13 cellular contexts compared by ENCODE assay signal in the genomic region with DNA sequence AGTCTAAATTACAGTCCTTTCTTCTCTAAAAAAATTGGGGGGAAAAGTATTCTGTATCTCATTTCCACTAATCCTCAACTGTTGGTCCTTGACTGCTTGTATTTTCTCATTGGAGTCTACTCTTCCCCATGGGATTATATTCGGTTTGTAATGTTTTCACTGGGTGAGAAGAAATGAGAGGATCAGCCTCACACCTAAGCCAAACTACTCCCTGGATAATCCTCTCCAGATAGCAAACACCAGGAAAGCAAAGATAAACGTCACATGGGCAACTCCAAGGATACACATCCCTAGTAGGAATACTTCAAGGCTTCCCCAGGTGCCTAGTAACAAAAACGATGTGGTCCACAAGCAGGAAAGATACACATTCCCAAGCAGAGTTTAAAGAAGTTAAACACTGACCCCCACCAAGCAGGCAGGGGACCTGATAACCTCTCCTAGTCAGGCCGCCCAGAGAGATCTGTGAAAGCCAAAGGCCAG. TPM values are rescaled to one million over a fixed set of nuclear protein-coding genes. Genes with fewer than 3 reads are reported as not detected.
DNase-seq lines count a peak whose midpoint lies in the region; ATAC-seq and TF ChIP-seq lines count a peak whose summit lies in the region.
"Had no signal": no experiment of that assay in that cellular context is flagged by ENCODE, and none has a peak within 500 bp of the region (broad histone marks: within the 10 kb centered on the region; RNA-seq: fewer than 3 reads in every experiment).

No MANE protein-coding gene starts in this region.

- H2BK120ac ChIP-seq in mesendoderm (ENCODE audit: low read depth, low read length) = no peak overlapping the region

- TF ChIP-seq CTCF in esophagus squamous epithelium (IDR thresholded peaks at IDR 0.05) = no peak

- H3K4ac ChIP-seq in mesendoderm (ENCODE audit: low read depth, low read length) = no peak overlapping the region

- intact Hi-C loops in esophagus squamous epithelium (cut with DNase I) = no loop called here

- no peak overlapping the region for H2AK5ac ChIP-seq in mesendoderm (ENCODE audit: low read length)

- no peak overlapping the region for H4K5ac ChIP-seq in mesendoderm (ENCODE audit: low read length)

- no peaks in the 10 kb centered on the region for H3K79me2 ChIP-seq in mesendoderm (ENCODE audit: control insufficient read depth, insufficient read depth, low read length)

- no CpG with 5 or more reads among the region's 4 CpGs for WGBS in mesendoderm (ENCODE audit: extremely low coverage, insufficient coverage, low lambda C conversion rate)
- 51 to 72% methylated on average over 3 to 4 of the region's 4 CpGs for WGBS in esophagus squamous epithelium, 2 donors

- no peak for ATAC-seq in GM18502 (IDR thresholded peaks at IDR 0.05; ENCODE audit: poor library complexity, unreplicated experiment)
- ATAC-seq: CD8-positive, alpha-beta T cell had no signal

- H3K9ac ChIP-seq in mesendoderm (ENCODE audit: low read length) = no peak overlapping the region

- DNase-seq in DMS53 (lab: John Stamatoyannopoulos, UW) = peak; percentile 23
- no peak for DNase-seq in DMS53 treated with DMSO at 0.1 percent for 48 hours (lab: John Stamatoyannopoulos, UW; ENCODE audit: unreplicated experiment)
- peak; percentile 62 for DNase-seq in NCI-H82 treated with DMSO at 0.1 percent for 48 hours (lab: John Stamatoyannopoulos, UW; ENCODE audit: unreplicated experiment)
- peak; percentile 94 for DNase-seq in mesendoderm
- no peak for DNase-seq in amygdala (lab: John Stamatoyannopoulos, UW)
- DNase-seq in esophagus squamous epithelium (lab: John Stamatoyannopoulos, UW) = no peak
- DNase-seq: CD8-positive, alpha-beta T cell; COR-L47; DMS79; GOT3; H9 had no signal

- no peak overlapping the region for H3K23ac ChIP-seq in mesendoderm (ENCODE audit: low read length)

- H4K8ac ChIP-seq in mesendoderm (ENCODE audit: low read depth, low read length) = no peak overlapping the region

- no peaks in the 10 kb centered on the region for H3K27me3 ChIP-seq in mesendoderm (ENCODE audit: insufficient read depth, low read length, poor library complexity)
- H3K27me3 ChIP-seq in esophagus squamous epithelium = no peaks in the 10 kb centered on the region

- TF ChIP-seq POLR2A in esophagus squamous epithelium (IDR thresholded peaks at IDR 0.05) = no peak

- H3K4me3 ChIP-seq in mesendoderm (ENCODE audit: low read length) (no peak overlapping the region), esophagus squamous epithelium (no peak overlapping the region)

- H2BK5ac ChIP-seq in mesendoderm (ENCODE audit: low read length) = no peak overlapping the region

- no peak overlapping the region for H3K4me2 ChIP-seq in mesendoderm (ENCODE audit: low read length)

- H3K9me3 ChIP-seq in esophagus squamous epithelium = peaks cover 0 to 11% (median 0%) of the 10 kb centered on the region in 3 donors

- no peak overlapping the region for H3K27ac ChIP-seq in mesendoderm (ENCODE audit: low read depth, low read length)
- H3K27ac ChIP-seq in esophagus squamous epithelium = no peak overlapping the region
- H3K27ac ChIP-seq: 22Rv1 had no signal

- no peak overlapping the region for H3K18ac ChIP-seq in mesendoderm (ENCODE audit: low read length)

- H3K4me1 ChIP-seq in mesendoderm (ENCODE audit: control insufficient read depth, low read depth, low read length) = peaks cover 4% of the 10 kb centered on the region
- no peaks in the 10 kb centered on the region for H3K4me1 ChIP-seq in esophagus squamous epithelium

- no peak overlapping the region for H3K56ac ChIP-seq in mesendoderm (ENCODE audit: low read length)

- H3K36me3 ChIP-seq in mesendoderm (ENCODE audit: control insufficient read depth, insufficient read depth, low read length) (no peaks in the 10 kb centered on the region), esophagus squamous epithelium (no peaks in the 10 kb centered on the region)

- no peak overlapping the region for H2BK15ac ChIP-seq in mesendoderm (replicated peaks; ENCODE audit: low read depth)

- H3K79me1 ChIP-seq in mesendoderm (ENCODE audit: low read length) = no peaks in the 10 kb centered on the region

RNA-seq across cellular contexts. Expression of a gene that starts 53.9 kb away (rescaled TPM):
- polyA plus RNA-seq in mesendoderm (2013, experiment 1 of 2) = 95.1 TPM
- 98.8 TPM for polyA plus RNA-seq in mesendoderm (2013, experiment 2 of 2)
- 1 to 10 TPM; 3.5 to 9.3 (median 4.6) TPM for total RNA-seq in esophagus squamous epithelium

Comparison
In these comparisons a context has a peak if more than half of its experiments do, and no peak if none do; other contexts are left out.
1. DNase-seq: peak in DMS53 (single experiment), NCI-H82 treated with DMSO at 0.1 percent for 48 hours (single experiment) and mesendoderm (single experiment); none in DMS53 treated with DMSO at 0.1 percent for 48 hours (single experiment), amygdala (0 of 56) and esophagus squamous epithelium (single experiment).